Comparison of ENCODE assay signal across 22 cellular contexts in genomic region chr7:44212581-44213184, GRCh38. TPM values are rescaled to one million over a fixed set of nuclear protein-coding genes. Genes with fewer than 3 reads are reported as not detected.
DNase-seq lines count a peak whose midpoint lies in the region; ATAC-seq and TF ChIP-seq lines count a peak whose summit lies in the region.
"Had no signal": no experiment of that assay in that cellular context is flagged by ENCODE, and none has a peak within 500 bp of the region (broad histone marks: within the 10 kb centered on the region; RNA-seq: fewer than 3 reads in every experiment).

No MANE protein-coding gene starts in this region.

- CTCF ChIA-PET in HEK293 (lab: Yijun Ruan, JAX) (interaction anchor here (1.1 to 3.3 kb wide), 4 partner anchors 11 to 79 kb away, joined by 3 to 13 read pairs (median 3); no protein-coding TSS in a partner anchor), OCI-LY7 (lab: Charles Lee; ENCODE audit: unreplicated experiment) (interaction anchor here (0.6 kb wide), 1 partner anchor 940 kb away, joined by 3 read pairs; no protein-coding TSS in a partner anchor)
- CTCF ChIA-PET in activated CD4-positive, alpha-beta memory T cell treated with anti-CD3 and anti-CD28 coated beads, Interleukin-2, amount 10 ng/mL, durations not matched to agents 7 days and 5 days (lab: Charles Lee), result interaction anchor here (0.7 to 2.2 kb wide), 2 partner anchors 11 to 149 kb away, joined by 5 to 8 read pairs; partner anchors contain the start of gene YKT6

- H4K20me1 ChIP-seq in OCI-LY7 (ENCODE audit: insufficient read depth, low read length), result no peaks in the 10 kb centered on the region

- no peaks in the 10 kb centered on the region for H3K9me3 Mint-ChIP-seq in activated naive CD8-positive, alpha-beta T cell treated with anti-CD3 and anti-CD28 coated beads for 36 hours
- no peaks in the 10 kb centered on the region for H3K9me3 Mint-ChIP-seq in activated CD4-positive, alpha-beta memory T cell treated with anti-CD3 and anti-CD28 coated beads, Interleukin-2, amount 10 ng/mL, durations not matched to agents 7 days and 5 days
- H3K9me3 Mint-ChIP-seq: activated T-cell treated with anti-CD3 and anti-CD28 coated beads, Interleukin-2, amount 50 U/mL, for 4 hours; CD4-positive, CD25-positive, alpha-beta regulatory T cell; dendritic cell treated with granulocyte-macrophage colony-stimulating factor and Interleukin-4, amounts not matched to agents 40 ng/mL and 50 ng/mL, for 4 days; stimulated activated naive B cell treated with anti-CD40 and anti-IgM and Interleukin-4, amounts not matched to agents 10 μg/mL and 1 μg/mL and 100 μg/mL, for 72 hours had no signal

- POLR2A ChIA-PET in HEK293 (lab: Yijun Ruan, JAX) (no interaction called here), OCI-LY7 (lab: Charles Lee) (interaction anchor here (0.7 to 1.4 kb wide), 2 partner anchors 11 to 482 kb away, joined by 3 to 4 read pairs; no protein-coding TSS in a partner anchor)
- POLR2A ChIA-PET in activated CD4-positive, alpha-beta memory T cell treated with anti-CD3 and anti-CD28 coated beads, Interleukin-2, amount 10 ng/mL, durations not matched to agents 7 days and 5 days (lab: Charles Lee), result interaction anchor here (0.9 to 1.3 kb wide), 2 partner anchors 12 to 16 kb away, joined by 3 to 5 read pairs; partner anchors contain the start of gene YKT6

- H2AFZ ChIP-seq in OCI-LY7 (ENCODE audit: low read length), result no peak overlapping the region

- H3K27me3 Mint-ChIP-seq in activated naive CD8-positive, alpha-beta T cell treated with anti-CD3 and anti-CD28 coated beads for 36 hours, result no peaks in the 10 kb centered on the region
- H3K27me3 Mint-ChIP-seq in activated CD4-positive, alpha-beta memory T cell treated with anti-CD3 and anti-CD28 coated beads, Interleukin-2, amount 10 ng/mL, durations not matched to agents 7 days and 5 days, result no peaks in the 10 kb centered on the region
- H3K27me3 Mint-ChIP-seq: CD4-positive, CD25-positive, alpha-beta regulatory T cell; dendritic cell treated with granulocyte-macrophage colony-stimulating factor and Interleukin-4, amounts not matched to agents 40 ng/mL and 50 ng/mL, for 4 days; stimulated activated naive B cell treated with anti-CD40 and anti-IgM and Interleukin-4, amounts not matched to agents 10 μg/mL and 1 μg/mL and 100 μg/mL, for 72 hours had no signal

- no peak overlapping the region for H3K4me2 ChIP-seq in OCI-LY7 (ENCODE audit: low read length)

- H3K4me1 Mint-ChIP-seq in activated naive CD8-positive, alpha-beta T cell treated with anti-CD3 and anti-CD28 coated beads for 36 hours, result no peaks in the 10 kb centered on the region
- no peaks in the 10 kb centered on the region for H3K4me1 Mint-ChIP-seq in activated CD4-positive, alpha-beta memory T cell treated with anti-CD3 and anti-CD28 coated beads, Interleukin-2, amount 10 ng/mL, durations not matched to agents 7 days and 5 days

- H3K36me3 ChIP-seq in HEK293 (ENCODE audit: control insufficient read depth in 2 of 2, insufficient read depth in 1 of 2, low read length in 2 of 2), result peaks cover 9 to 56% of the 10 kb centered on the region in 2 experiments; a peak in 2 of 3 replicates
- peaks cover 55% of the 10 kb centered on the region for H3K36me3 ChIP-seq in OCI-LY7 (ENCODE audit: insufficient read depth, low read length)
- H3K36me3 ChIP-seq in gastrocnemius medialis, result peaks cover 0 to 51% of the 10 kb centered on the region in 2 donors

- H3K79me2 ChIP-seq in OCI-LY7 (ENCODE audit: insufficient read depth, low read depth, low read length), result no peaks in the 10 kb centered on the region

- H3K9me3 ChIP-seq in HEK293 (ENCODE audit: control insufficient read depth, insufficient read depth, low read depth, low read length) (no peaks in the 10 kb centered on the region), OCI-LY7 (ENCODE audit: low read length) (no peaks in the 10 kb centered on the region), gastrocnemius medialis (no peaks in the 10 kb centered on the region)
- H3K9me3 ChIP-seq: neutrophil, Peyer's patch, SJSA1, tibial artery had no signal

- no peak overlapping the region for H3K4me3 Mint-ChIP-seq in activated naive CD8-positive, alpha-beta T cell treated with anti-CD3 and anti-CD28 coated beads for 36 hours
- H3K4me3 Mint-ChIP-seq in activated CD4-positive, alpha-beta memory T cell treated with anti-CD3 and anti-CD28 coated beads, Interleukin-2, amount 10 ng/mL, durations not matched to agents 7 days and 5 days, result no peak overlapping the region
- H3K4me3 Mint-ChIP-seq: activated CD8-positive, alpha-beta T cell treated with anti-CD3 and anti-CD28 coated beads, Interleukin-2, amount 10 ng/mL, durations not matched to agents 7 days and 5 days; activated T-cell treated with anti-CD3 and anti-CD28 coated beads, Interleukin-2, amount 50 U/mL, for 4 hours; CD4-positive, CD25-positive, alpha-beta regulatory T cell; dendritic cell treated with granulocyte-macrophage colony-stimulating factor and Interleukin-4, amounts not matched to agents 40 ng/mL and 50 ng/mL, for 4 days; stimulated activated naive B cell treated with anti-CD40 and anti-IgM and Interleukin-4, amounts not matched to agents 10 μg/mL and 1 μg/mL and 100 μg/mL, for 72 hours had no signal

- TF ChIP-seq CTCF in HEK293 (tag by site-specific recombination; IDR thresholded peaks at IDR 0.05) (no peak), OCI-LY7 (conservative IDR thresholded peaks at IDR 0.05; ENCODE audit: low read length) (no peak), dorsolateral prefrontal cortex (IDR thresholded peaks at IDR 0.05 in 54 of 56, conservative IDR thresholded peaks at IDR 0.05 in 2 of 56; ENCODE audit: low read depth in 1 of 56, partially characterized antibody in 56 of 56) (no peak), gastrocnemius medialis (IDR thresholded peaks at IDR 0.05 in 4 of 5, conservative IDR thresholded peaks at IDR 0.05 in 1 of 5) (no peak)

- no peaks in the 10 kb centered on the region for H3K9me2 ChIP-seq in OCI-LY7 (ENCODE audit: insufficient read depth, low read length)

- DNase-seq in OCI-LY7 (ENCODE audit: low spot score) (no peak), dorsolateral prefrontal cortex (peak in 2 of 10 donors; percentile 20 to 32), gastrocnemius medialis (peak; percentile 24 to 40), NCI-H1048 (lab: John Stamatoyannopoulos, UW) (no peak)
- no peak for DNase-seq in activated naive CD8-positive, alpha-beta T cell treated with anti-CD3 and anti-CD28 coated beads for 36 hours
- DNase-seq in activated CD4-positive, alpha-beta memory T cell treated with anti-CD3 and anti-CD28 coated beads, Interleukin-2, amount 10 ng/mL, durations not matched to agents 7 days and 5 days, result no peak
- DNase-seq: activated CD4-positive, alpha-beta T cell treated with anti-CD3 and anti-CD28 coated beads for 1 hour; activated CD8-positive, alpha-beta T cell treated with anti-CD3 and anti-CD28 coated beads, Interleukin-2, amount 10 ng/mL, durations not matched to agents 7 days and 5 days; activated naive CD4-positive, alpha-beta T cell treated with Interleukin-2 at 50 U/mL for 16 hours; activated T-cell treated with anti-CD3 and anti-CD28 coated beads, Interleukin-2, amount 50 U/mL, for 4 hours; CD4-positive, CD25-positive, alpha-beta regulatory T cell; NCI-H2081 treated with DMSO at 0.1 percent for 48 hours; NCI-H446 treated with DMSO at 0.1 percent for 48 hours; stimulated activated CD4-positive, alpha-beta T cell treated with anti-CD3 and anti-CD28 coated beads, Interleukin-4, amount 100 ng/mL, for 24 hours; stimulated activated naive B cell treated with anti-CD40 and anti-IgM and Interleukin-4, amounts not matched to agents 10 μg/mL and 1 μg/mL and 100 μg/mL, for 72 hours had no signal

- H3K4me1 ChIP-seq in HEK293 (ENCODE audit: control insufficient read depth, insufficient read depth, low read length) (no peaks in the 10 kb centered on the region), OCI-LY7 (ENCODE audit: insufficient read depth, low read length, poor library complexity, severe bottlenecking) (peaks cover 14% of the 10 kb centered on the region), gastrocnemius medialis (peaks cover 15 to 17% of the 10 kb centered on the region in 2 donors)
- H3K4me1 ChIP-seq: Peyer's patch, SJSA1, tibial artery had no signal

- TSS peak; percentile 50 for BruUV-seq in OCI-LY7 (replicated peaks; lab: Mats Ljungman, UMichigan)

- no peak for TF ChIP-seq POLR2A in gastrocnemius medialis (IDR thresholded peaks at IDR 0.05)

- H3K4me3 ChIP-seq in HEK293 (ENCODE audit: low read depth, low read length) (no peak overlapping the region), OCI-LY7 (ENCODE audit: low read depth, low read length, poor library complexity, severe bottlenecking) (no peak overlapping the region), dorsolateral prefrontal cortex (no peak overlapping the region), gastrocnemius medialis (no peak overlapping the region)
- H3K4me3 ChIP-seq: lung, Peyer's patch, SJSA1, tibial artery had no signal

- H3K27ac Mint-ChIP-seq in activated naive CD8-positive, alpha-beta T cell treated with anti-CD3 and anti-CD28 coated beads for 36 hours, result no peak overlapping the region
- no peak overlapping the region for H3K27ac Mint-ChIP-seq in activated CD4-positive, alpha-beta memory T cell treated with anti-CD3 and anti-CD28 coated beads, Interleukin-2, amount 10 ng/mL, durations not matched to agents 7 days and 5 days
- H3K27ac Mint-ChIP-seq: CD4-positive, CD25-positive, alpha-beta regulatory T cell; dendritic cell treated with granulocyte-macrophage colony-stimulating factor and Interleukin-4, amounts not matched to agents 40 ng/mL and 50 ng/mL, for 4 days; stimulated activated naive B cell treated with anti-CD40 and anti-IgM and Interleukin-4, amounts not matched to agents 10 μg/mL and 1 μg/mL and 100 μg/mL, for 72 hours had no signal

- peaks cover 11% of the 10 kb centered on the region for H3K36me3 Mint-ChIP-seq in activated naive CD8-positive, alpha-beta T cell treated with anti-CD3 and anti-CD28 coated beads for 36 hours
- H3K36me3 Mint-ChIP-seq in activated CD4-positive, alpha-beta memory T cell treated with anti-CD3 and anti-CD28 coated beads, Interleukin-2, amount 10 ng/mL, durations not matched to agents 7 days and 5 days (ENCODE audit: low read depth), result peaks cover 40% of the 10 kb centered on the region

- intact Hi-C loops in OCI-LY7 (cut with micrococcal nuclease; ENCODE audit: unreplicated experiment) (no loop called here), dorsolateral prefrontal cortex (cut with DNase I) (loop anchor here in 1 of 2 donors (10.0 kb wide), 1 partner anchor 272 kb away; no protein-coding TSS in a partner anchor), gastrocnemius medialis (cut with DNase I; ENCODE audit: low total_unique reads) (no loop called here)

- no peak overlapping the region for H3K27ac ChIP-seq in HEK293 (ENCODE audit: extremely low read depth, low read depth, low read length)
- no peak overlapping the region for H3K27ac ChIP-seq in OCI-LY7 (ENCODE audit: low read depth, low read length, poor library complexity, severe bottlenecking)
- H3K27ac ChIP-seq in dorsolateral prefrontal cortex, result peak overlapping the region in 56 of 59 donors; percentile 16 to 84 (median 71)
- peak overlapping the region in 2 of 4 donors; percentile 27 to 30 for H3K27ac ChIP-seq in gastrocnemius medialis
- H3K27ac ChIP-seq: neutrophil, Peyer's patch, SJSA1, tibial artery had no signal

- ATAC-seq in gastrocnemius medialis, result peak; percentile 49 to 51
- ATAC-seq: activated CD8-positive, alpha-beta T cell treated with anti-CD3 and anti-CD28 coated beads, Interleukin-2, amount 10 ng/mL, durations not matched to agents 7 days and 5 days; activated T-cell treated with anti-CD3 and anti-CD28 coated beads, Interleukin-2, amount 50 U/mL, for 4 hours had no signal

- H3K27me3 ChIP-seq in dorsolateral prefrontal cortex, result no peaks in the 10 kb centered on the region
- H3K27me3 ChIP-seq in gastrocnemius medialis, result no peaks in the 10 kb centered on the region
- H3K27me3 ChIP-seq: neutrophil, Peyer's patch, SJSA1 had no signal

- in situ Hi-C loops in gastrocnemius medialis (cut with MboI; ENCODE audit: low sequenced_read_pairs in 4 of 4), result loop anchor here in 1 of 4 donors (25.0 kb wide), 1 partner anchor 275 kb away; the partner anchor contains the start of gene NUDCD3

RNA-seq across cellular contexts. Expression of gene YKT6, which starts 11.9 kb away (rescaled TPM):
- total RNA-seq in OCI-LY7 (2014; rRNA removed; shearing (Covaris generic)), result 41.1 and 50.6 TPM in 2 replicates
- total RNA-seq in OCI-LY7 (2022) (70.5 and 74.2 TPM in 2 replicates), dorsolateral prefrontal cortex (10 to 100 TPM; 51.6 to 96.6 (median 65.9) TPM), gastrocnemius medialis (10 to 100 TPM; 37.9 to 79.5 (median 72.5) TPM)
- total RNA-seq in activated naive CD8-positive, alpha-beta T cell treated with anti-CD3 and anti-CD28 coated beads for 36 hours, result 10 to 100 TPM; 74.9 to 75.9 TPM
- 10 to 100 TPM; 59.1 to 60.9 TPM for total RNA-seq in activated CD4-positive, alpha-beta memory T cell treated with anti-CD3 and anti-CD28 coated beads, Interleukin-2, amount 10 ng/mL, durations not matched to agents 7 days and 5 days

RNA-seq across cellular contexts. Expression of gene GCK, which starts 23.4 kb away (rescaled TPM):
- total RNA-seq in OCI-LY7 (2014; rRNA removed; shearing (Covaris generic)), result 0.16 TPM in 1 of 2 replicates, not detected in the other
- not detected in 2 replicates for total RNA-seq in OCI-LY7 (2022)
- 1 to 10 TPM; 1.4 to 8.9 (median 4.0) TPM for total RNA-seq in dorsolateral prefrontal cortex
- total RNA-seq in gastrocnemius medialis, result under 1 TPM in 1 of 4 donors, not detected in 3; 0.33 TPM
- total RNA-seq in activated naive CD8-positive, alpha-beta T cell treated with anti-CD3 and anti-CD28 coated beads for 36 hours, result 1 to 10 TPM; 2.5 to 3.7 TPM
- total RNA-seq in activated CD4-positive, alpha-beta memory T cell treated with anti-CD3 and anti-CD28 coated beads, Interleukin-2, amount 10 ng/mL, durations not matched to agents 7 days and 5 days, result not detected
- total RNA-seq: activated CD8-positive, alpha-beta T cell treated with anti-CD3 and anti-CD28 coated beads, Interleukin-2, amount 10 ng/mL, durations not matched to agents 7 days and 5 days; CD4-positive, CD25-positive, alpha-beta regulatory T cell; Peyer's patch had no signal

Comparison
In these comparisons a context has a peak if more than half of its experiments do, and no peak if none do; other contexts are left out.
1. H3K27ac ChIP-seq: peak in dorsolateral prefrontal cortex (56 of 59); none in HEK293 (single experiment) and OCI-LY7 (single experiment).
2. DNase-seq: peak in gastrocnemius medialis (2 of 2); none in OCI-LY7 (single experiment), activated naive CD8-positive, alpha-beta T cell treated with anti-CD3 and anti-CD28 coated beads for 36 hours (single experiment), activated CD4-positive, alpha-beta memory T cell treated with anti-CD3 and anti-CD28 coated beads, Interleukin-2, amount 10 ng/mL, durations not matched to agents 7 days and 5 days (single experiment) and NCI-H1048 (single experiment).